Comparison of ENCODE assay signal across 1 cellular context in the genomic region with DNA sequence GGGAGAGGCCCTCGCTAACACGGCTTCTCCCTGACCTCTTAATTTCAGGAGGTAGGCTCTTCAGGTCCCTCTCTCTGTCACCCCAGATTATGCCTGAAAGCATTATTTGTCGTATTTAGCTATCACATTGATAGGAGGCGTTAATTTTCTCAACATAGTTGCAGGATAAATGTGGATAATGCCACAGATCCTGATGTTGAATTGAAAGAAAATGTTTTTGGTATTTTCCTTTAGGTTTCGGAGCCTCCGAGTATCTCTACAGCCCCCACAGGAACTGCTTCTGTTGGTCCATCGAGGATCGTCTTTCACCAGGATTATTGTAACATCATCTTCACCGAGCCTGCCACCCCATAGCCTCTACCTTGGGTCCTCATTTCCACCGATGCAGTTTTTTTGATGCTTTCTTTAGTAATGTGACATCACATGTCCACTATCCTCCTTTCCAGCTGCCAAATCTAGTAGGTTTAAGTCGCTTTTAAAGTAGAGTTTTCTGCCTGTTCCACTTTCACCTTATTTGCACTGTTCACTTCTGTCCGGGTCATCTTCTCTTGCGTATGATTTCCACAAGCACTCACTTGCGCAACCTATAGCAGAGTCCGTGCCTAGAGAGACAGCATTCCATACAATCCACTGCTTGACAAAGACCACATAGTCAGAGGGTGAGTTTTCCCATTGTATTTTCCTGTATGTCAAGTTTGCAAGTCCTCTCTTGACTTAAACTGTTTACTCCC.
TF ChIP-seq lines count a peak whose summit lies in the region.

No MANE protein-coding gene starts in this region.

TF ChIP-seq in WTC11, 78 proteins besides CTCF, POLR2A, EP300 and RAD21 (continued from another document):
- TF ChIP-seq, protein P1, sequence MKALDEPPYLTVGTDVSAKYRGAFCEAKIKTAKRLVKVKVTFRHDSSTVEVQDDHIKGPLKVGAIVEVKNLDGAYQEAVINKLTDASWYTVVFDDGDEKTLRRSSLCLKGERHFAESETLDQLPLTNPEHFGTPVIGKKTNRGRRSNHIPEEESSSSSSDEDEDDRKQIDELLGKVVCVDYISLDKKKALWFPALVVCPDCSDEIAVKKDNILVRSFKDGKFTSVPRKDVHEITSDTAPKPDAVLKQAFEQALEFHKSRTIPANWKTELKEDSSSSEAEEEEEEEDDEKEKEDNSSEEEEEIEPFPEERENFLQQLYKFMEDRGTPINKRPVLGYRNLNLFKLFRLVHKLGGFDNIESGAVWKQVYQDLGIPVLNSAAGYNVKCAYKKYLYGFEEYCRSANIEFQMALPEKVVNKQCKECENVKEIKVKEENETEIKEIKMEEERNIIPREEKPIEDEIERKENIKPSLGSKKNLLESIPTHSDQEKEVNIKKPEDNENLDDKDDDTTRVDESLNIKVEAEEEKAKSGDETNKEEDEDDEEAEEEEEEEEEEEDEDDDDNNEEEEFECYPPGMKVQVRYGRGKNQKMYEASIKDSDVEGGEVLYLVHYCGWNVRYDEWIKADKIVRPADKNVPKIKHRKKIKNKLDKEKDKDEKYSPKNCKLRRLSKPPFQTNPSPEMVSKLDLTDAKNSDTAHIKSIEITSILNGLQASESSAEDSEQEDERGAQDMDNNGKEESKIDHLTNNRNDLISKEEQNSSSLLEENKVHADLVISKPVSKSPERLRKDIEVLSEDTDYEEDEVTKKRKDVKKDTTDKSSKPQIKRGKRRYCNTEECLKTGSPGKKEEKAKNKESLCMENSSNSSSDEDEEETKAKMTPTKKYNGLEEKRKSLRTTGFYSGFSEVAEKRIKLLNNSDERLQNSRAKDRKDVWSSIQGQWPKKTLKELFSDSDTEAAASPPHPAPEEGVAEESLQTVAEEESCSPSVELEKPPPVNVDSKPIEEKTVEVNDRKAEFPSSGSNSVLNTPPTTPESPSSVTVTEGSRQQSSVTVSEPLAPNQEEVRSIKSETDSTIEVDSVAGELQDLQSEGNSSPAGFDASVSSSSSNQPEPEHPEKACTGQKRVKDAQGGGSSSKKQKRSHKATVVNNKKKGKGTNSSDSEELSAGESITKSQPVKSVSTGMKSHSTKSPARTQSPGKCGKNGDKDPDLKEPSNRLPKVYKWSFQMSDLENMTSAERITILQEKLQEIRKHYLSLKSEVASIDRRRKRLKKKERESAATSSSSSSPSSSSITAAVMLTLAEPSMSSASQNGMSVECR (CRISPR knock-in tag; IDR thresholded peaks at IDR 0.05; ENCODE audit: borderline replicate concordance), result peak; percentile 3; the same call in 1 of the 2 replicates
- peak; percentile 6; the same call in 1 of the 2 replicates for TF ChIP-seq ATF1 (CRISPR knock-in tag; IDR thresholded peaks at IDR 0.05)
- TF ChIP-seq, protein P2, sequence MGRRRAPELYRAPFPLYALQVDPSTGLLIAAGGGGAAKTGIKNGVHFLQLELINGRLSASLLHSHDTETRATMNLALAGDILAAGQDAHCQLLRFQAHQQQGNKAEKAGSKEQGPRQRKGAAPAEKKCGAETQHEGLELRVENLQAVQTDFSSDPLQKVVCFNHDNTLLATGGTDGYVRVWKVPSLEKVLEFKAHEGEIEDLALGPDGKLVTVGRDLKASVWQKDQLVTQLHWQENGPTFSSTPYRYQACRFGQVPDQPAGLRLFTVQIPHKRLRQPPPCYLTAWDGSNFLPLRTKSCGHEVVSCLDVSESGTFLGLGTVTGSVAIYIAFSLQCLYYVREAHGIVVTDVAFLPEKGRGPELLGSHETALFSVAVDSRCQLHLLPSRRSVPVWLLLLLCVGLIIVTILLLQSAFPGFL (CRISPR knock-in tag; IDR thresholded peaks at IDR 0.05; ENCODE audit: borderline replicate concordance), result no peak
